Comparison of ENCODE assay signal across 24 cellular contexts in the genomic region with DNA sequence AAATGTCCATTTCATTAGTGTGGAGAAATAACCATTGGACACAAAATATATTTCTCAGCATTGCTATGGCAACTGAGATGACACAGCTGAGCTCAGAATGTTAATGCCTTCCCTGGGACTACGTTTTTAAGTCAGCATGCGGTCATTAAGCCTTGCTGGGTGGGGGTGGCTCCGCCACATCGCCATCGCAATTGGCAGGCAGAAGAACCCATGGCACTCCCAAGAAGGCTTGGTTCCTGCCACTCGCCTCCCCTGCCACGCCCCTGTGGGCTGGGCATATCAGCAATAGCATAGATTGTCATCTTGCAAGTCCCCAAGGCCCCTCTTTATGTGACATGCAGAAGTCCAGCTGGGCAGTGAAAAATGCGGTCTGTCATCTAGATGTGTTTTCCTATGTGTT.
DNase-seq lines count a peak whose midpoint lies in the region; FAIRE-seq and TF ChIP-seq lines count a peak whose summit lies in the region.
"Had no signal": no experiment of that assay in that cellular context is flagged by ENCODE, and none has a peak within 500 bp of the region (broad histone marks: within the 10 kb centered on the region; RNA-seq: fewer than 3 reads in every experiment).

No MANE protein-coding gene starts in this region.

- peaks cover 7% of the 10 kb centered on the region for H3K4me1 Mint-ChIP-seq in Calu3 (ENCODE audit: low read depth, unreplicated experiment)
- H3K4me1 Mint-ChIP-seq: CD8-positive, alpha-beta memory T cell had no signal

- TF ChIP-seq CTCF in A673 (conservative IDR thresholded peaks at IDR 0.05; ENCODE audit: low read depth, low read length) (no peak), H1 (IDR thresholded peaks at IDR 0.05; ENCODE audit: control extremely low read depth in 1 of 3, insufficient read depth in 1 of 3, low read depth in 1 of 3, low read length in 3 of 3) (no peak), neural cell (IDR thresholded peaks at IDR 0.05; ENCODE audit: poor library complexity, severe bottlenecking) (no peak), Calu3 (IDR thresholded peaks at IDR 0.05; ENCODE audit: unreplicated experiment) (no peak)

- H2AFZ ChIP-seq in H1 (ENCODE audit: low read length) (no peak overlapping the region), neural cell (ENCODE audit: low read depth, low read length) (no peak overlapping the region)

- H4K91ac ChIP-seq in H1 (replicated peaks; ENCODE audit: insufficient read length, low read length), result no peak overlapping the region

- H4K5ac ChIP-seq in H1 (ENCODE audit: insufficient read length, low read depth, low read length), result no peak overlapping the region

- no peak overlapping the region for H3K18ac ChIP-seq in H1 (ENCODE audit: extremely low read depth, low read length)

- intact Hi-C loops in A673 (cut with micrococcal nuclease; ENCODE audit: unreplicated experiment), result no loop called here
- intact Hi-C loops in Calu3 (cut with micrococcal nuclease; ENCODE audit: unreplicated experiment), result no loop called here

- H3K4ac ChIP-seq in H1 (replicated peaks; ENCODE audit: insufficient read length, low read depth, low read length), result no peak overlapping the region

- H3F3A ChIP-seq in neural cell (ENCODE audit: insufficient read depth, low read length, poor library complexity, severe bottlenecking), result peaks cover 6% of the 10 kb centered on the region

- BruUV-seq in A673 (replicated peaks; lab: Mats Ljungman, UMichigan), result no TSS peak
- BruUV-seq in Calu3 (replicated peaks; lab: Mats Ljungman, UMichigan), result no TSS peak

- H3K9me3 Mint-ChIP-seq in Calu3 (ENCODE audit: low read depth, unreplicated experiment), result no peaks in the 10 kb centered on the region

- no peaks in the 10 kb centered on the region for H3K36me3 Mint-ChIP-seq in Calu3 (ENCODE audit: insufficient read depth, unreplicated experiment)
- H3K36me3 Mint-ChIP-seq: CD8-positive, alpha-beta memory T cell had no signal

- no peaks in the 10 kb centered on the region for H3K9me2 ChIP-seq in neural cell (ENCODE audit: insufficient read depth, low read length)

- TF ChIP-seq POLR2A in H1 (IDR thresholded peaks at IDR 0.05; ENCODE audit: control extremely low read depth in 1 of 2, low read depth in 2 of 2, low read length in 2 of 2), result no peak

- H3K14ac ChIP-seq in H1 (ENCODE audit: insufficient read length), result no peak overlapping the region

- no peaks in the 10 kb centered on the region for H3K23me2 ChIP-seq in H1 (ENCODE audit: low read depth, low read length)

- no peak overlapping the region for H3K27ac ChIP-seq in A673 (ENCODE audit: low read depth, low read length, poor library complexity, severe bottlenecking)
- H3K27ac ChIP-seq in H1 (ENCODE audit: low read depth, low read length), result no peak overlapping the region
- peak overlapping the region; percentile 48 for H3K27ac ChIP-seq in neural cell (ENCODE audit: low read length)
- H3K27ac ChIP-seq: C4-2B, KMS-11, Peyer's patch, SJCRH30 had no signal

- H3K36me3 ChIP-seq in A673 (ENCODE audit: insufficient read depth, low read length, poor library complexity, severe bottlenecking), result no peaks in the 10 kb centered on the region
- H3K36me3 ChIP-seq in H1 (ENCODE audit: control insufficient read depth in 2 of 4, insufficient read depth in 4 of 4, low read length in 3 of 4), result no peaks in the 10 kb centered on the region
- no peaks in the 10 kb centered on the region for H3K36me3 ChIP-seq in neural cell (ENCODE audit: insufficient read depth, low read length)
- H3K36me3 ChIP-seq: Peyer's patch, SJCRH30 had no signal

- POLR2A ChIA-PET in A673 (lab: Charles Lee; ENCODE audit: low non-redundant PET) (no interaction called here), H1 (lab: Charles Lee; ENCODE audit: partially characterized antibody) (no interaction called here)

- no peak overlapping the region for H3K4me3 Mint-ChIP-seq in Calu3 (ENCODE audit: low read depth, unreplicated experiment)
- H3K4me3 Mint-ChIP-seq: CD8-positive, alpha-beta memory T cell had no signal

- no peaks in the 10 kb centered on the region for H3K4me1 ChIP-seq in A673 (ENCODE audit: insufficient read depth, low read length, poor library complexity, severe bottlenecking)
- peaks cover 0 to 2% (median 0%) of the 10 kb centered on the region in 4 experiments; a peak in 1 of 7 replicates for H3K4me1 ChIP-seq in H1 (replicated peaks in 1 of 4; ENCODE audit: control insufficient read depth in 3 of 4, insufficient read depth in 4 of 4, low read length in 3 of 4)
- H3K4me1 ChIP-seq: Peyer's patch, SJCRH30 had no signal

- peak overlapping the region; percentile 0; the same call in 1 of the 2 replicates for H2BK20ac ChIP-seq in H1 (ENCODE audit: low read length)

- H3K27me3 ChIP-seq in A673 (replicated peaks; ENCODE audit: insufficient read depth, low read depth, low read length, poor library complexity) (peaks cover 28% of the 10 kb centered on the region), H1 (replicated peaks in 1 of 4; ENCODE audit: control insufficient read depth in 3 of 4, extremely low read depth in 1 of 4, insufficient read depth in 3 of 4, low read length in 3 of 4) (no peaks in the 10 kb centered on the region), neural cell (ENCODE audit: insufficient read depth, low read depth, low read length) (no peaks in the 10 kb centered on the region)
- H3K27me3 ChIP-seq: Peyer's patch, SJCRH30 had no signal

- no peak overlapping the region for H3K27ac Mint-ChIP-seq in Calu3 (ENCODE audit: unreplicated experiment)
- H3K27ac Mint-ChIP-seq: CD8-positive, alpha-beta memory T cell had no signal

- H4K8ac ChIP-seq in H1 (ENCODE audit: extremely low read depth, insufficient read depth, low read length), result no peak overlapping the region

- H2BK120ac ChIP-seq in H1 (replicated peaks; ENCODE audit: low read depth, low read length), result no peak overlapping the region

- no peak overlapping the region for H2AK5ac ChIP-seq in H1 (ENCODE audit: low read depth, low read length)

- DNase-seq in A673 (ENCODE audit: low spot score) (peak; percentile 50), SK-N-DZ (ENCODE audit: low spot score) (peak; percentile 72), H1 (ENCODE audit: low read depth in 1 of 2, low spot score in 2 of 2) (no peak), NCI-H2029 (lab: John Stamatoyannopoulos, UW) (no peak), Calu3 (no peak), NCI-H1930 (lab: John Stamatoyannopoulos, UW) (no peak)
- DNase-seq: 8988T; AML-193; CD8-positive, alpha-beta memory T cell; DMS53; GF-D8; GOT3; NCI-H1417 treated with DMSO at 0.1 percent for 48 hours; NCI-H187; NCI-H524 treated with DMSO at 0.1 percent for 48 hours; NCI-H82; Peyer's patch; SJCRH30 had no signal

- H2BK12ac ChIP-seq in H1 (ENCODE audit: low read depth, low read length), result no peak overlapping the region

- no peak overlapping the region for H2BK5ac ChIP-seq in H1 (ENCODE audit: low read depth, low read length)

- no peak for TF ChIP-seq RAD21 in H1 (IDR thresholded peaks at IDR 0.05 in 1 of 2, conservative IDR thresholded peaks at IDR 0.05 in 1 of 2; ENCODE audit: low read depth in 2 of 2, low read length in 2 of 2)
- no peak for TF ChIP-seq RAD21 in neural cell (conservative IDR thresholded peaks at IDR 0.05)

- peaks cover 10% of the 10 kb centered on the region for H3K27me3 Mint-ChIP-seq in Calu3 (ENCODE audit: unreplicated experiment)

- CTCF ChIA-PET in A673 (lab: Charles Lee) (no interaction called here), H1 (lab: Charles Lee; ENCODE audit: partially characterized antibody) (interaction anchor here (1.1 to 1.5 kb wide), 5 partner anchors 27 to 239 kb away, joined by 3 to 8 read pairs (median 3); no protein-coding TSS in a partner anchor), Calu3 (lab: Charles Lee) (interaction anchor here (1.2 kb wide), 1 partner anchor 13 kb away, joined by 3 read pairs; no protein-coding TSS in a partner anchor)

- no peaks in the 10 kb centered on the region for H3K79me2 ChIP-seq in H1 (ENCODE audit: control insufficient read depth in 1 of 2, insufficient read depth in 2 of 2, low read length in 2 of 2)
- H3K79me2 ChIP-seq in neural cell (replicated peaks; ENCODE audit: insufficient read depth, low read length), result no peaks in the 10 kb centered on the region

- H3K23ac ChIP-seq in H1 (ENCODE audit: insufficient read length), result no peak overlapping the region

- no peak overlapping the region for H2BK15ac ChIP-seq in H1 (ENCODE audit: low read length)

- H3K56ac ChIP-seq in H1 (replicated peaks; ENCODE audit: insufficient read length, low read depth, low read length), result no peak overlapping the region

- TF ChIP-seq EP300 in H1 (IDR thresholded peaks at IDR 0.05; ENCODE audit: borderline replicate concordance in 1 of 2, low read depth in 2 of 2, low read length in 2 of 2) (no peak), neural cell (conservative IDR thresholded peaks at IDR 0.05; ENCODE audit: poor library complexity, severe bottlenecking) (peak; percentile 65)

- H3K79me1 ChIP-seq in H1 (ENCODE audit: low read depth, low read length), result no peaks in the 10 kb centered on the region

- 88% methylated on average over 8 of the region's 8 CpGs; no CpG with 5 or more reads in 1 of the 2 experiments for WGBS in H1 (ENCODE audit: extremely low coverage in 1 of 2, insufficient coverage in 1 of 2, insufficient read length in 1 of 2, insufficient replicate concordance in 2 of 2, low coverage in 1 of 2, low lambda C conversion rate in 2 of 2, missing lambda C conversion rate in 1 of 2), 2 experiments

- no peak overlapping the region for H3K4me3 ChIP-seq in A673 (ENCODE audit: low read depth, low read length, poor library complexity, severe bottlenecking)
- no peak overlapping the region for H3K4me3 ChIP-seq in H1 (ENCODE audit: extremely low read depth in 1 of 4, insufficient read depth in 2 of 4, low read depth in 3 of 4, low read length in 4 of 4)
- H3K4me3 ChIP-seq in neural cell (ENCODE audit: low read length), result peak overlapping the region; percentile 3
- H3K4me3 ChIP-seq: Peyer's patch, SJCRH30 had no signal

- no peaks in the 10 kb centered on the region for H3K9me3 ChIP-seq in A673 (ENCODE audit: low read depth, low read length, poor library complexity, severe bottlenecking)
- no peaks in the 10 kb centered on the region for H3K9me3 ChIP-seq in H1 (ENCODE audit: insufficient read depth in 2 of 2, low read depth in 1 of 2, low read length in 1 of 2)
- H3K9me3 ChIP-seq in neural cell (ENCODE audit: low read length), result no peaks in the 10 kb centered on the region
- H3K9me3 ChIP-seq: Peyer's patch, SJCRH30 had no signal

- no peak overlapping the region for H3K4me2 ChIP-seq in H1 (ENCODE audit: insufficient read depth in 1 of 2, low read depth in 2 of 2, low read length in 2 of 2)
- no peak overlapping the region for H3K4me2 ChIP-seq in neural cell (ENCODE audit: low read length)
- H3K4me2 ChIP-seq: KMS-11 had no signal

- H3K9ac ChIP-seq in H1 (replicated peaks in 1 of 4; ENCODE audit: extremely low read depth in 1 of 4, low read depth in 3 of 4, low read length in 3 of 4) (no peak overlapping the region), neural cell (ENCODE audit: low read length) (no peak overlapping the region)
- H3K9ac ChIP-seq: KMS-11 had no signal

- FAIRE-seq in H1 (lab: Jason Lieb, UNC), result no peak
- FAIRE-seq: D721Med, GM19239, HTR-8/SVneo had no signal

- no peaks in the 10 kb centered on the region for H4K20me1 ChIP-seq in H1 (replicated peaks in 1 of 2; ENCODE audit: control insufficient read depth in 1 of 2, insufficient read depth in 2 of 2, low read length in 2 of 2)
- no peaks in the 10 kb centered on the region for H4K20me1 ChIP-seq in neural cell (ENCODE audit: insufficient read depth)

TF ChIP-seq in H1, 55 proteins besides CTCF, POLR2A, EP300 and RAD21 (continues in another document):
- TF ChIP-seq CREB1 (IDR thresholded peaks at IDR 0.05), result no peak

Comparison
In these comparisons a context has a peak if more than half of its experiments do, and no peak if none do; other contexts are left out.
1. DNase-seq: peak in A673 (single experiment) and SK-N-DZ (single experiment); none in H1 (0 of 2), NCI-H2029 (single experiment), Calu3 (single experiment) and NCI-H1930 (0 of 2).